8 cellular contexts compared by ENCODE assay signal in the genomic region with DNA sequence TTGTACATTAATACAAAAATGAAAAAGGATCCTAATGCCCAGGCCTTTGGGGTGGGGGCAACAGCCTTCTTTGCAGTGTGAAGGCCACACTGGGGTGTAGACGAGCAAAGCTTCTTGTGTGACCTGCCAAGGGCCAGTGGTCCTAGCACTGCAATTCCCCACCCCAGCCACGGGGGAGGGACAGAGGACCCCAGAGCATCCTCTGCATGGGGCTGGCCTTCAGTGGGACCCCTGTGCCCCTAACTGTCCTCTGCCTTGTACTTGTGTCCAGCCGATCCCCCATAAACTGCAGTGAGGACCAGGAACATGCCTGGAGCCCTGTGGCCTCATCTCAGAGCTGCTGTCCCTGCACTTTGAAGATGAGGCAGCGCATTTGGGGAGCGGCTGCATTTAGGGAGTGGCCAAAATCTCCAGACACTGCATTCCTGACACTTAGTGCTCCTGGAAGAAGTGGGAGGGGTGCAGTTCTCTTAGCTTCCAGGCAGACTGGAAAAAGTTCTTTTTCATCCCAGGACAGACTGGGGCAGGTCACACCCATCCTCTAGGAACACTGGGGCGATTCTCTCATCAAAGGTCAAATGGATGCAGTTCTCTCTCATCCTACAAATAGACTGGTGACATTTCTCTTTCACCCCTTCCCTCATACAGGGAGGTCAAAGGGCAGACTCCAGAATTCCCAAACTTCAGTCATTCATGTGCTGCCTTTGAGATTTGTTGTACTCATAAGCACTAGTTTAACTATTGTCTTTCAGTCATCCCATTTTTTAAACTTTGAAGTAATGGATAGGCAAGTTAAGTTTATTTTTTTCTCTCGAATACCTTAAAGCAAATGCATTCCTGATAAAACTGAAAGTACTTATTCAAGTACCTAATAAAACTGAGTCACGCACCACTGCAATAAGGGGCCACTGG. TPM values are rescaled to one million over a fixed set of nuclear protein-coding genes. Genes with fewer than 3 reads are reported as not detected.
DNase-seq lines count a peak whose midpoint lies in the region; ATAC-seq and TF ChIP-seq lines count a peak whose summit lies in the region.

No MANE protein-coding gene starts in this region.

- H3K4me1 ChIP-seq in HAP-1: peaks cover 7% of the 10 kb centered on the region; the same call in 1 of the 2 replicates

- in situ Hi-C loops in HAP-1 (cut with MboI; ENCODE audit: low sequenced_read_pairs): no loop called here

- no peaks in the 10 kb centered on the region; the same call in 1 of the 2 replicates for H3K27me3 Mint-ChIP-seq in HFFc6 (ENCODE audit: insufficient read depth)

- H3K9me3 Mint-ChIP-seq in HFFc6: no peaks in the 10 kb centered on the region
- H3K9me3 Mint-ChIP-seq in activated naive CD4-positive, alpha-beta T cell treated with anti-CD3 and anti-CD28 coated beads, Interleukin-2, amount 50 U/mL, for 72 hours: no peaks in the 10 kb centered on the region

- peaks cover 31% of the 10 kb centered on the region for H3K4me1 Mint-ChIP-seq in HFFc6 (ENCODE audit: low read depth)

- H3K36me3 Mint-ChIP-seq in HFFc6 (ENCODE audit: low read depth): peaks cover 15% of the 10 kb centered on the region
- peaks cover 63 to 66% of the 10 kb centered on the region in 2 donors for H3K36me3 Mint-ChIP-seq in activated naive CD4-positive, alpha-beta T cell treated with anti-CD3 and anti-CD28 coated beads, Interleukin-2, amount 50 U/mL, for 72 hours

- DNase-seq in HFFc6: no peak
- peak in 1 of 2 donors; percentile 62 for DNase-seq in activated naive CD4-positive, alpha-beta T cell treated with anti-CD3 and anti-CD28 coated beads, Interleukin-2, amount 50 U/mL, for 72 hours (ENCODE audit: low spot score in 2 of 2)
- DNase-seq in omental fat pad (ENCODE audit: low spot score): no peak
- DNase-seq in HAP-1 (ENCODE audit: low spot score in 2 of 2): no peak
- no peak for DNase-seq in RKO (ENCODE audit: low spot score)
- DNase-seq in lower leg skin (ENCODE audit: low spot score in 2 of 2): no peak
- no peak for DNase-seq in left colon

- H3K27ac Mint-ChIP-seq in HFFc6: peak overlapping the region; percentile 51
- H3K27ac Mint-ChIP-seq in activated naive CD4-positive, alpha-beta T cell treated with anti-CD3 and anti-CD28 coated beads, Interleukin-2, amount 50 U/mL, for 72 hours: peak overlapping the region; percentile 96 to 99

- intact Hi-C loops in lower leg skin (cut with DNase I; ENCODE audit: low total_unique reads): no loop called here
- intact Hi-C loops in left colon (cut with DNase I, micrococcal nuclease): loop anchor here in 1 of 2 donors (10.0 kb wide), 2 partner anchors 135 to 155 kb away; a partner anchor contains a TSS

- 47 to 48% methylated on average over 5 to 8 of the region's 8 CpGs for WGBS in lower leg skin, 2 donors

- H3K4me3 ChIP-seq in GM08714 (ENCODE audit: low read length) (peak overlapping the region; percentile 32; the same call in 1 of the 2 replicates), HAP-1 (no peak overlapping the region), lower leg skin (ENCODE audit: low read depth, poor library complexity, severe bottlenecking) (no peak overlapping the region)

- H3K9me3 ChIP-seq in HAP-1: no peaks in the 10 kb centered on the region

- no peak overlapping the region for H3K4me3 Mint-ChIP-seq in HFFc6

- no peaks in the 10 kb centered on the region for H3K27me3 ChIP-seq in HAP-1 (ENCODE audit: low read depth)

- peak in 1 of 2 donors; percentile 4 for ATAC-seq in activated naive CD4-positive, alpha-beta T cell treated with anti-CD3 and anti-CD28 coated beads, Interleukin-2, amount 50 U/mL, for 72 hours
- ATAC-seq in omental fat pad (ENCODE audit: low FRiP score): peak; percentile 20
- no peak for ATAC-seq in left colon

- no peak for TF ChIP-seq POLR2A in lower leg skin (IDR thresholded peaks at IDR 0.05)

- peaks cover 41% of the 10 kb centered on the region for H3K36me3 ChIP-seq in HAP-1 (replicated peaks)

- no peak for TF ChIP-seq CTCF in HFFc6 (IDR thresholded peaks at IDR 0.05)
- no peak for TF ChIP-seq CTCF in omental fat pad (IDR thresholded peaks at IDR 0.05)
- TF ChIP-seq CTCF in lower leg skin (IDR thresholded peaks at IDR 0.05): no peak

RNA-seq across cellular contexts. Expression of a gene that starts 0.9 kb away (rescaled TPM):
- total RNA-seq in HFFc6 (2021; fragmentation: NEBNext Ultra II Directional; extraction: Animal tissue kit (Norgen Biotek cat#: 25700)): not detected
- 100 to 1,000 TPM; 361 to 532 TPM for total RNA-seq in activated naive CD4-positive, alpha-beta T cell treated with anti-CD3 and anti-CD28 coated beads, Interleukin-2, amount 50 U/mL, for 72 hours
- total RNA-seq in omental fat pad (10 to 100 TPM in 1 of 4 donors, 1 to 10 TPM in 3; 2.6 to 14.7 (median 4.0) TPM), lower leg skin (1 to 10 TPM; 1.1 to 3.0 (median 2.2) TPM), left colon (1 to 10 TPM; 2.6 to 4.2 TPM)

RNA-seq across cellular contexts. Expression of a gene that starts 20.3 kb away (rescaled TPM):
- 10 to 100 TPM; 50.3 to 57.4 (median 52.7) TPM for total RNA-seq in HFFc6 (2021; fragmentation: NEBNext Ultra II Directional; extraction: Animal tissue kit (Norgen Biotek cat#: 25700))
- total RNA-seq in activated naive CD4-positive, alpha-beta T cell treated with anti-CD3 and anti-CD28 coated beads, Interleukin-2, amount 50 U/mL, for 72 hours: 100 to 1,000 TPM in 1 of 2 donors, 10 to 100 TPM in 1; 79.2 to 130 TPM
- total RNA-seq in omental fat pad: 10 to 100 TPM; 40.5 to 61.7 (median 57.6) TPM
- total RNA-seq in lower leg skin: 10 to 100 TPM; 25.1 to 45.7 (median 32.6) TPM
- 10 to 100 TPM; 33.7 to 39.1 TPM for total RNA-seq in left colon

Comparison
In these comparisons a context has a peak if more than half of its experiments do, and no peak if none do; other contexts are left out.
1. RNA of a gene that starts 0.9 kb away (total RNA-seq): 361 to 532 TPM in activated naive CD4-positive, alpha-beta T cell treated with anti-CD3 and anti-CD28 coated beads, Interleukin-2, amount 50 U/mL, for 72 hours; 2.6 to 14.7 TPM in omental fat pad, 2.6 to 4.2 TPM in left colon, 1.1 to 3.0 TPM in lower leg skin and not detected in HFFc6; every median in the first group is over 10 times any median in the second.